Comparison of ENCODE assay signal across 10 cellular contexts in genomic region chr3:48708481-48708889, GRCh38. TPM values are rescaled to one million over a fixed set of nuclear protein-coding genes. Genes with fewer than 3 reads are reported as not detected.
DNase-seq lines count a peak whose midpoint lies in the region; ATAC-seq and TF ChIP-seq lines count a peak whose summit lies in the region.
"Had no signal": no experiment of that assay in that cellular context is flagged by ENCODE, and none has a peak within 500 bp of the region (broad histone marks: within the 10 kb centered on the region; RNA-seq: fewer than 3 reads in every experiment).

No MANE protein-coding gene starts in this region.

- H3F3A ChIP-seq in OCI-LY1 (ENCODE audit: insufficient read depth, low read length), result no peaks in the 10 kb centered on the region

- H3K27me3 ChIP-seq in CD4-positive, alpha-beta T cell (ENCODE audit: control insufficient read depth, insufficient read depth, low read length), result no peaks in the 10 kb centered on the region
- H3K27me3 ChIP-seq in OCI-LY1 (ENCODE audit: insufficient read depth, low read length) (no peaks in the 10 kb centered on the region), osteoblast (ENCODE audit: insufficient read depth, low read length) (no peaks in the 10 kb centered on the region)
- H3K27me3 ChIP-seq in effector memory CD4-positive, alpha-beta T cell (replicated peaks; ENCODE audit: control insufficient read depth, insufficient read depth, low read length, poor library complexity, severe bottlenecking), result no peaks in the 10 kb centered on the region
- H3K27me3 ChIP-seq: Peyer's patch had no signal

- H3K36me3 Mint-ChIP-seq in CD4-positive, alpha-beta T cell (ENCODE audit: low read depth), result peaks cover 68% of the 10 kb centered on the region
- H3K36me3 Mint-ChIP-seq in endothelial cell (ENCODE audit: low read depth, unreplicated experiment), result peaks cover 15% of the 10 kb centered on the region

- H3K27me3 Mint-ChIP-seq in CD4-positive, alpha-beta T cell, result no peaks in the 10 kb centered on the region
- H3K27me3 Mint-ChIP-seq in endothelial cell (ENCODE audit: unreplicated experiment), result no peaks in the 10 kb centered on the region

- peak overlapping the region; percentile 12 for H3K4me3 Mint-ChIP-seq in CD4-positive, alpha-beta T cell
- H3K4me3 Mint-ChIP-seq in endothelial cell (ENCODE audit: unreplicated experiment), result peak overlapping the region; percentile 47

- DNase-seq in CD4-positive, alpha-beta T cell, result no peak
- no peak for DNase-seq in endothelial cell (ENCODE audit: low spot score)
- DNase-seq in osteoblast (ENCODE audit: insufficient read length, low spot score, missing footprints), result peak; percentile 77
- no peak for DNase-seq in NCI-H2171 treated with DMSO at 0.1 percent for 48 hours (lab: John Stamatoyannopoulos, UW)
- no peak for DNase-seq in effector memory CD4-positive, alpha-beta T cell
- DNase-seq in anterior cingulate cortex (lab: John Stamatoyannopoulos, UW), result no peak
- DNase-seq: NCI-H1436, Peyer's patch had no signal

- H3K36me3 ChIP-seq in OCI-LY1 (ENCODE audit: insufficient read depth, low read length) (peaks cover 83% of the 10 kb centered on the region), osteoblast (ENCODE audit: insufficient read depth, low read length) (peaks cover 45% of the 10 kb centered on the region)
- peaks cover 22% of the 10 kb centered on the region for H3K36me3 ChIP-seq in effector memory CD4-positive, alpha-beta T cell (ENCODE audit: control insufficient read depth, insufficient read depth, low read length)

- H4K20me1 ChIP-seq in OCI-LY1 (ENCODE audit: insufficient read depth, low read length) (no peaks in the 10 kb centered on the region), osteoblast (ENCODE audit: insufficient read depth, low read length) (peaks cover 79% of the 10 kb centered on the region)

- CTCF ChIA-PET in CD4-positive, alpha-beta T cell (lab: Charles Lee), result interaction anchor here (0.6 kb wide), 1 partner anchor 105 kb away, joined by 3 read pairs; no protein-coding TSS in a partner anchor

- peaks cover 17% of the 10 kb centered on the region for H3K4me1 ChIP-seq in OCI-LY1 (ENCODE audit: insufficient read depth, low read length, severe bottlenecking)
- peaks cover 16% of the 10 kb centered on the region for H3K4me1 ChIP-seq in osteoblast (ENCODE audit: insufficient read depth, low read length)
- peaks cover 7% of the 10 kb centered on the region for H3K4me1 ChIP-seq in effector memory CD4-positive, alpha-beta T cell (ENCODE audit: control insufficient read depth, insufficient read depth, low read length, poor library complexity, severe bottlenecking)

- H3K27ac Mint-ChIP-seq in CD4-positive, alpha-beta T cell, result no peak overlapping the region
- no peak overlapping the region for H3K27ac Mint-ChIP-seq in endothelial cell (ENCODE audit: unreplicated experiment)

- no peak overlapping the region for H3K27ac ChIP-seq in CD4-positive, alpha-beta T cell (ENCODE audit: low read depth, low read length)
- peak overlapping the region; percentile 34 for H3K27ac ChIP-seq in OCI-LY1 (ENCODE audit: low read depth, low read length, poor library complexity, severe bottlenecking)
- peak overlapping the region; percentile 65 for H3K27ac ChIP-seq in osteoblast (ENCODE audit: low read depth, low read length)
- no peak overlapping the region for H3K27ac ChIP-seq in effector memory CD4-positive, alpha-beta T cell (ENCODE audit: insufficient read depth, low read length, poor library complexity, severe bottlenecking)

- H3K4me1 Mint-ChIP-seq in CD4-positive, alpha-beta T cell (ENCODE audit: low read depth), result peaks cover 62% of the 10 kb centered on the region
- peaks cover 24% of the 10 kb centered on the region for H3K4me1 Mint-ChIP-seq in endothelial cell (ENCODE audit: unreplicated experiment)

- TF ChIP-seq CTCF in CD4-positive, alpha-beta T cell (IDR thresholded peaks at IDR 0.05), result no peak
- no peak for TF ChIP-seq CTCF in OCI-LY1 (IDR thresholded peaks at IDR 0.05; ENCODE audit: low read length)
- no peak for TF ChIP-seq CTCF in endothelial cell (IDR thresholded peaks at IDR 0.05; ENCODE audit: unreplicated experiment)
- TF ChIP-seq CTCF in osteoblast (IDR thresholded peaks at IDR 0.05; ENCODE audit: extremely low read depth, low read depth, low read length), result no peak

- H3K4me3 ChIP-seq in OCI-LY1 (ENCODE audit: low read depth, low read length, poor library complexity, severe bottlenecking), result no peak overlapping the region
- H3K4me3 ChIP-seq in osteoblast (ENCODE audit: insufficient read depth, low read length), result peak overlapping the region; percentile 2
- H3K4me3 ChIP-seq in effector memory CD4-positive, alpha-beta T cell (ENCODE audit: insufficient read depth, low read depth, low read length, poor library complexity, severe bottlenecking), result no peak overlapping the region
- H3K4me3 ChIP-seq: Peyer's patch had no signal

- no peaks in the 10 kb centered on the region for H3K9me3 ChIP-seq in CD4-positive, alpha-beta T cell (ENCODE audit: control insufficient read depth, low read length)
- no peaks in the 10 kb centered on the region for H3K9me3 ChIP-seq in OCI-LY1 (ENCODE audit: low read length)
- no peaks in the 10 kb centered on the region for H3K9me3 ChIP-seq in osteoblast (ENCODE audit: low read depth, low read length)
- no peaks in the 10 kb centered on the region for H3K9me3 ChIP-seq in effector memory CD4-positive, alpha-beta T cell (ENCODE audit: control insufficient read depth, low read length)
- H3K9me3 ChIP-seq: Peyer's patch had no signal

- H3K4me2 ChIP-seq in OCI-LY1 (ENCODE audit: low read length), result peak overlapping the region; percentile 39; the same call in 1 of the 2 replicates
- peak overlapping the region; percentile 21 for H3K4me2 ChIP-seq in osteoblast (ENCODE audit: insufficient read depth, low read length)

- H3K79me2 ChIP-seq in OCI-LY1 (ENCODE audit: insufficient read depth, low read length) (peaks cover 93% of the 10 kb centered on the region), osteoblast (ENCODE audit: insufficient read depth, low read length) (peaks cover 88% of the 10 kb centered on the region)

- no peak overlapping the region; the same call in 1 of the 2 replicates for H3K9ac ChIP-seq in OCI-LY1 (ENCODE audit: low read length)

- intact Hi-C loops in CD4-positive, alpha-beta T cell (cut with DNase I, micrococcal nuclease), result no loop called here

- POLR2A ChIA-PET in CD4-positive, alpha-beta T cell (lab: Charles Lee), result interaction anchor here (0.9 kb wide), 1 partner anchor 9 kb away, joined by 6 read pairs; the partner anchor contains the start of gene IP6K2

- no peak overlapping the region for H2AFZ ChIP-seq in OCI-LY1 (ENCODE audit: low read length)
- no peak overlapping the region for H2AFZ ChIP-seq in osteoblast (ENCODE audit: low read length)

- no peaks in the 10 kb centered on the region for H3K9me3 Mint-ChIP-seq in CD4-positive, alpha-beta T cell
- no peaks in the 10 kb centered on the region for H3K9me3 Mint-ChIP-seq in endothelial cell (ENCODE audit: unreplicated experiment)

- no peak for ATAC-seq in CD4-positive, alpha-beta T cell (ENCODE audit: poor library complexity)
- no peak for ATAC-seq in HG02763 (IDR thresholded peaks at IDR 0.05; ENCODE audit: unreplicated experiment)

- no peaks in the 10 kb centered on the region for H3K9me2 ChIP-seq in OCI-LY1 (ENCODE audit: low read depth, low read length)

RNA-seq across cellular contexts. Expression of gene IP6K2, which starts 8.5 kb away (rescaled TPM):
- total RNA-seq in CD4-positive, alpha-beta T cell, result 100 to 1,000 TPM in 1 of 2 experiments, 10 to 100 TPM in 1; 97.2 to 121 TPM
- total RNA-seq in endothelial cell (ENCODE audit: unreplicated experiment) (87.9 TPM), osteoblast (38.0 and 44.9 TPM in 2 replicates)

RNA-seq across cellular contexts. Expression of gene NCKIPSD, which starts 22.8 kb away (rescaled TPM):
- total RNA-seq in CD4-positive, alpha-beta T cell, result 10 to 100 TPM in 1 of 2 experiments, 1 to 10 TPM in 1; 9.7 to 10.8 TPM
- 34.1 TPM for total RNA-seq in endothelial cell (ENCODE audit: unreplicated experiment)
- 17.1 and 17.7 TPM in 2 replicates for total RNA-seq in osteoblast

RNA-seq across cellular contexts. Expression of gene CELSR3, which starts 45.8 kb away (rescaled TPM):
- 1 to 10 TPM; 4.9 to 5.0 TPM for total RNA-seq in CD4-positive, alpha-beta T cell
- 7.6 TPM for total RNA-seq in endothelial cell (ENCODE audit: unreplicated experiment)
- 1.2 and 1.4 TPM in 2 replicates for total RNA-seq in osteoblast

Comparison
In these comparisons a context has a peak if more than half of its experiments do, and no peak if none do; other contexts are left out.
1. H3K27ac ChIP-seq: peak in OCI-LY1 (single experiment) and osteoblast (single experiment); none in CD4-positive, alpha-beta T cell (single experiment) and effector memory CD4-positive, alpha-beta T cell (single experiment).